18 cellular contexts compared by ENCODE assay signal in genomic region chr11:124194283-124194682, GRCh38. TPM values are rescaled to one million over a fixed set of nuclear protein-coding genes. Genes with fewer than 3 reads are reported as not detected.
DNase-seq lines count a peak whose midpoint lies in the region; ATAC-seq, FAIRE-seq and TF ChIP-seq lines count a peak whose summit lies in the region.
"Had no signal": no experiment of that assay in that cellular context is flagged by ENCODE, and none has a peak within 500 bp of the region (broad histone marks: within the 10 kb centered on the region; RNA-seq: fewer than 3 reads in every experiment).

No MANE protein-coding gene starts in this region.

- no peaks in the 10 kb centered on the region for H3K9me3 ChIP-seq in adipocyte (ENCODE audit: control insufficient read depth, low read length)
- no peaks in the 10 kb centered on the region for H3K9me3 ChIP-seq in lower lobe of right lung
- no peaks in the 10 kb centered on the region for H3K9me3 ChIP-seq in small intestine (ENCODE audit: control insufficient read depth, low read depth)
- no peaks in the 10 kb centered on the region for H3K9me3 ChIP-seq in prostate gland

- no peaks in the 10 kb centered on the region for H3K36me3 Mint-ChIP-seq in activated CD4-positive, alpha-beta T cell treated with anti-CD3 and anti-CD28 coated beads, Interleukin-2, amount 10 ng/mL, durations not matched to agents 7 days and 5 days (ENCODE audit: low read depth)
- H3K36me3 Mint-ChIP-seq: IgD-negative memory B cell had no signal

- no peak for DNase-seq in adipocyte (ENCODE audit: low read depth)
- no peak for DNase-seq in lower lobe of right lung
- peak; percentile 81 for DNase-seq in small intestine
- DNase-seq in NCI-H1436 (lab: John Stamatoyannopoulos, UW) = no peak
- DNase-seq in activated CD4-positive, alpha-beta T cell treated with anti-CD3 and anti-CD28 coated beads, Interleukin-2, amount 10 ng/mL, durations not matched to agents 7 days and 5 days = no peak
- no peak for DNase-seq in prostate gland (ENCODE audit: low spot score)
- DNase-seq in NCI-H2196 treated with DMSO at 0.1 percent for 48 hours (lab: John Stamatoyannopoulos, UW; ENCODE audit: unreplicated experiment) = no peak
- DNase-seq: GDM1, Karpas-422, NCI-H1694 treated with DMSO at 0.1 percent for 48 hours, NCI-H526 treated with DMSO at 0.1 percent for 48 hours had no signal

- intact Hi-C loops in lower lobe of right lung (cut with DNase I) = loop anchor here (10.0 kb wide), 1 partner anchor 119 kb away; no protein-coding TSS in a partner anchor
- intact Hi-C loops in prostate gland (cut with DNase I) = no loop called here

- TF ChIP-seq CTCF in lower lobe of right lung (IDR thresholded peaks at IDR 0.05) (no peak), prostate gland (IDR thresholded peaks at IDR 0.05) (no peak)

- no peak overlapping the region for H3K27ac Mint-ChIP-seq in activated CD4-positive, alpha-beta T cell treated with anti-CD3 and anti-CD28 coated beads, Interleukin-2, amount 10 ng/mL, durations not matched to agents 7 days and 5 days
- H3K27ac Mint-ChIP-seq: IgD-negative memory B cell had no signal

- H3K4me3 ChIP-seq in adipocyte (ENCODE audit: low read length) (peak overlapping the region; percentile 58), lower lobe of right lung (no peak overlapping the region), small intestine (ENCODE audit: low read depth in 1 of 2, low read length in 2 of 2) (no peak overlapping the region), prostate gland (no peak overlapping the region)

- H3K4me3 Mint-ChIP-seq in activated CD4-positive, alpha-beta T cell treated with anti-CD3 and anti-CD28 coated beads, Interleukin-2, amount 10 ng/mL, durations not matched to agents 7 days and 5 days = no peak overlapping the region
- H3K4me3 Mint-ChIP-seq: IgD-negative memory B cell had no signal

- TF ChIP-seq POLR2A in prostate gland (IDR thresholded peaks at IDR 0.05) = no peak

- peaks cover 3% of the 10 kb centered on the region for H3K27me3 ChIP-seq in adipocyte (replicated peaks; ENCODE audit: control insufficient read depth, insufficient read depth, low read length)
- H3K27me3 ChIP-seq in lower lobe of right lung (ENCODE audit: low read depth) = no peaks in the 10 kb centered on the region
- H3K27me3 ChIP-seq in small intestine (ENCODE audit: control insufficient read depth in 2 of 2, insufficient read depth in 2 of 2, low read length in 2 of 2) = no peaks in the 10 kb centered on the region
- H3K27me3 ChIP-seq in prostate gland (replicated peaks; ENCODE audit: insufficient read depth) = no peaks in the 10 kb centered on the region

- CTCF ChIA-PET in activated CD4-positive, alpha-beta T cell treated with anti-CD3 and anti-CD28 coated beads, Interleukin-2, amount 10 ng/mL, durations not matched to agents 7 days and 5 days (lab: Charles Lee) = interaction anchor here (0.7 to 2.2 kb wide), 2 partner anchors 123 to 125 kb away, joined by 3 to 11 read pairs; no protein-coding TSS in a partner anchor

- no peak overlapping the region for H3K9ac ChIP-seq in adipocyte (ENCODE audit: low read length)

- H3K4me1 ChIP-seq in adipocyte (ENCODE audit: control insufficient read depth, insufficient read depth, low read length) (peaks cover 15% of the 10 kb centered on the region), lower lobe of right lung (no peaks in the 10 kb centered on the region), small intestine (ENCODE audit: control insufficient read depth in 2 of 2, insufficient read depth in 1 of 2, low read depth in 1 of 2, low read length in 1 of 2) (no peaks in the 10 kb centered on the region), prostate gland (replicated peaks) (no peaks in the 10 kb centered on the region)

- peak overlapping the region; percentile 44 for H3K27ac ChIP-seq in lower lobe of right lung
- H3K27ac ChIP-seq in small intestine (ENCODE audit: low read depth in 1 of 2, low read length in 1 of 2) = no peak overlapping the region
- H3K27ac ChIP-seq in prostate gland = no peak overlapping the region
- H3K27ac ChIP-seq: C4-2B had no signal

- FAIRE-seq in small intestine (lab: Jason Lieb, UNC) = no peak

- POLR2A ChIA-PET in activated CD4-positive, alpha-beta T cell treated with anti-CD3 and anti-CD28 coated beads, Interleukin-2, amount 10 ng/mL, durations not matched to agents 7 days and 5 days (lab: Charles Lee) = no interaction called here

- no peak for ATAC-seq in lower lobe of right lung

- H3K9me3 Mint-ChIP-seq in activated CD4-positive, alpha-beta T cell treated with anti-CD3 and anti-CD28 coated beads, Interleukin-2, amount 10 ng/mL, durations not matched to agents 7 days and 5 days = no peaks in the 10 kb centered on the region

- no peaks in the 10 kb centered on the region for H3K4me1 Mint-ChIP-seq in activated CD4-positive, alpha-beta T cell treated with anti-CD3 and anti-CD28 coated beads, Interleukin-2, amount 10 ng/mL, durations not matched to agents 7 days and 5 days

- H3K36me3 ChIP-seq in adipocyte (ENCODE audit: control insufficient read depth, insufficient read depth, low read length, severe bottlenecking) (no peaks in the 10 kb centered on the region), lower lobe of right lung (no peaks in the 10 kb centered on the region), small intestine (ENCODE audit: control insufficient read depth in 2 of 2, insufficient read depth in 2 of 2, low read length in 2 of 2) (no peaks in the 10 kb centered on the region), prostate gland (no peaks in the 10 kb centered on the region)

- peaks cover 10% of the 10 kb centered on the region for H3K27me3 Mint-ChIP-seq in activated CD4-positive, alpha-beta T cell treated with anti-CD3 and anti-CD28 coated beads, Interleukin-2, amount 10 ng/mL, durations not matched to agents 7 days and 5 days

RNA-seq across cellular contexts. Expression of gene OR10D3, which starts 11.1 kb away (rescaled TPM):
- total RNA-seq in lower lobe of right lung (not detected), prostate gland (not detected)
- polyA plus RNA-seq in small intestine = not detected
- total RNA-seq in activated CD4-positive, alpha-beta T cell treated with anti-CD3 and anti-CD28 coated beads, Interleukin-2, amount 10 ng/mL, durations not matched to agents 7 days and 5 days = not detected
- total RNA-seq: Daoy, H1, MCF 10A, Right ventricle myocardium inferior, SK-MEL-5 had no signal
- polyA plus RNA-seq: H1, IgD-negative memory B cell had no signal

RNA-seq across cellular contexts. Expression of gene OR8G1, which starts 46.6 kb away (rescaled TPM):
- not detected for total RNA-seq in lower lobe of right lung
- polyA plus RNA-seq in small intestine = not detected
- total RNA-seq in activated CD4-positive, alpha-beta T cell treated with anti-CD3 and anti-CD28 coated beads, Interleukin-2, amount 10 ng/mL, durations not matched to agents 7 days and 5 days = not detected
- not detected for total RNA-seq in prostate gland
- total RNA-seq: Daoy, H1, MCF 10A, Right ventricle myocardium inferior, SK-MEL-5 had no signal
- polyA plus RNA-seq: H1, IgD-negative memory B cell had no signal
